11 cellular contexts compared by ENCODE assay signal in genomic region chr2:109174214-109174613, GRCh38. TPM values are rescaled to one million over a fixed set of nuclear protein-coding genes. Genes with fewer than 3 reads are reported as not detected.
DNase-seq lines count a peak whose midpoint lies in the region; ATAC-seq and TF ChIP-seq lines count a peak whose summit lies in the region.
"Had no signal": no experiment of that assay in that cellular context is flagged by ENCODE, and none has a peak within 500 bp of the region (broad histone marks: within the 10 kb centered on the region; RNA-seq: fewer than 3 reads in every experiment).

No MANE protein-coding gene starts in this region.

- no peak overlapping the region for H3K4me3 ChIP-seq in CD8-positive, alpha-beta T cell (ENCODE audit: low read depth, low read length)
- no peak overlapping the region for H3K4me3 ChIP-seq in Peyer's patch
- no peak overlapping the region for H3K4me3 ChIP-seq in gastroesophageal sphincter
- no peak overlapping the region for H3K4me3 ChIP-seq in sigmoid colon

- peak overlapping the region; percentile 70 for H3K27ac Mint-ChIP-seq in CD8-positive, alpha-beta T cell
- no peak overlapping the region for H3K27ac Mint-ChIP-seq in glutamatergic neuron (ENCODE audit: unreplicated experiment)
- H3K27ac Mint-ChIP-seq: activated naive CD4-positive, alpha-beta T cell treated with anti-CD3 and anti-CD28 coated beads, Interleukin-2, amount 50 U/mL, for 72 hours had no signal

- H3K36me3 ChIP-seq in CD8-positive, alpha-beta T cell (ENCODE audit: insufficient read depth, low read length) = no peaks in the 10 kb centered on the region
- H3K36me3 ChIP-seq in Peyer's patch = no peaks in the 10 kb centered on the region
- H3K36me3 ChIP-seq in gastroesophageal sphincter = no peaks in the 10 kb centered on the region
- H3K36me3 ChIP-seq in sigmoid colon = no peaks in the 10 kb centered on the region

- no peak for TF ChIP-seq CTCF in CD8-positive, alpha-beta T cell (IDR thresholded peaks at IDR 0.05)
- TF ChIP-seq CTCF in Peyer's patch (IDR thresholded peaks at IDR 0.05) (no peak), gastroesophageal sphincter (IDR thresholded peaks at IDR 0.05) (no peak), sigmoid colon (IDR thresholded peaks at IDR 0.05) (no peak), glutamatergic neuron (IDR thresholded peaks at IDR 0.05; ENCODE audit: partially characterized antibody, unreplicated experiment) (no peak)

- intact Hi-C loops in CD8-positive, alpha-beta T cell (cut with DNase I, micrococcal nuclease) = no loop called here
- intact Hi-C loops in sigmoid colon (cut with DNase I) = loop anchor here (5.0 to 10.0 kb wide), 3 partner anchors 338 to 521 kb away; partner anchors contain the start of genes SEPTIN10 and SOWAHC

- ATAC-seq in CD8-positive, alpha-beta T cell = peak; percentile 86
- ATAC-seq in gastroesophageal sphincter (no peak), HG03439 (IDR thresholded peaks at IDR 0.05; ENCODE audit: unreplicated experiment) (no peak)
- ATAC-seq: activated naive CD4-positive, alpha-beta T cell treated with anti-CD3 and anti-CD28 coated beads, Interleukin-2, amount 50 U/mL, for 72 hours had no signal

- POLR2A ChIA-PET in CD8-positive, alpha-beta T cell (lab: Charles Lee) = no interaction called here

- 82 to 100% methylated on average over 1 to 4 of the region's 4 CpGs for WGBS in gastroesophageal sphincter (ENCODE audit: low coverage in 1 of 2), 2 donors
- WGBS in sigmoid colon, 2 donors = 74 to 83% methylated on average over 4 of the region's 4 CpGs

- H3K36me3 Mint-ChIP-seq in CD8-positive, alpha-beta T cell = no peaks in the 10 kb centered on the region
- peaks cover 17% of the 10 kb centered on the region for H3K36me3 Mint-ChIP-seq in glutamatergic neuron (ENCODE audit: unreplicated experiment)

- H3K27me3 ChIP-seq in CD8-positive, alpha-beta T cell (ENCODE audit: insufficient read depth, low read length) = no peaks in the 10 kb centered on the region
- H3K27me3 ChIP-seq in Peyer's patch = no peaks in the 10 kb centered on the region
- H3K27me3 ChIP-seq in gastroesophageal sphincter = no peaks in the 10 kb centered on the region
- no peaks in the 10 kb centered on the region for H3K27me3 ChIP-seq in sigmoid colon

- peaks cover 3% of the 10 kb centered on the region for H3K27me3 Mint-ChIP-seq in CD8-positive, alpha-beta T cell (ENCODE audit: low read depth)
- peaks cover 2% of the 10 kb centered on the region for H3K27me3 Mint-ChIP-seq in glutamatergic neuron (ENCODE audit: unreplicated experiment)

- peaks cover 24% of the 10 kb centered on the region for H3K4me1 ChIP-seq in CD8-positive, alpha-beta T cell (ENCODE audit: insufficient read depth, low read length)
- H3K4me1 ChIP-seq in Peyer's patch (peaks cover 0 to 11% (median 0%) of the 10 kb centered on the region in 4 donors), gastroesophageal sphincter (peaks cover 19 to 64% (median 33%) of the 10 kb centered on the region in 3 donors), sigmoid colon (peaks cover 0 to 86% (median 69%) of the 10 kb centered on the region in 4 donors)

- no peaks in the 10 kb centered on the region for H3K9me3 ChIP-seq in CD8-positive, alpha-beta T cell (ENCODE audit: low read length)
- no peaks in the 10 kb centered on the region for H3K9me3 ChIP-seq in Peyer's patch
- H3K9me3 ChIP-seq in gastroesophageal sphincter = peaks cover 0 to 4% (median 0%) of the 10 kb centered on the region in 3 donors
- no peaks in the 10 kb centered on the region for H3K9me3 ChIP-seq in sigmoid colon

- peaks cover 6% of the 10 kb centered on the region for H3K9me3 Mint-ChIP-seq in CD8-positive, alpha-beta T cell
- peaks cover 3% of the 10 kb centered on the region for H3K9me3 Mint-ChIP-seq in glutamatergic neuron (ENCODE audit: unreplicated experiment)

- H3K4me3 Mint-ChIP-seq in CD8-positive, alpha-beta T cell = peak overlapping the region; percentile 6
- no peak overlapping the region for H3K4me3 Mint-ChIP-seq in glutamatergic neuron (ENCODE audit: unreplicated experiment)

- H3K4me1 Mint-ChIP-seq in CD8-positive, alpha-beta T cell (ENCODE audit: low read depth) = peaks cover 57% of the 10 kb centered on the region
- peaks cover 23% of the 10 kb centered on the region for H3K4me1 Mint-ChIP-seq in glutamatergic neuron (ENCODE audit: low read depth, unreplicated experiment)

- CTCF ChIA-PET in CD8-positive, alpha-beta T cell (lab: Charles Lee) = no interaction called here

- TF ChIP-seq EP300 in gastroesophageal sphincter (IDR thresholded peaks at IDR 0.05) (no peak), sigmoid colon (IDR thresholded peaks at IDR 0.05) (no peak)

- TF ChIP-seq POLR2A in Peyer's patch (IDR thresholded peaks at IDR 0.05) = no peak
- no peak for TF ChIP-seq POLR2A in gastroesophageal sphincter (IDR thresholded peaks at IDR 0.05)
- TF ChIP-seq POLR2A in sigmoid colon (IDR thresholded peaks at IDR 0.05) = no peak

- DNase-seq in CD8-positive, alpha-beta T cell = peak in 3 of 7 experiments; percentile 9 to 50 (median 19)
- DNase-seq in Peyer's patch = no peak
- DNase-seq in sigmoid colon = no peak
- no peak for DNase-seq in anterior cingulate cortex (lab: John Stamatoyannopoulos, UW)
- DNase-seq in NCI-H2171 treated with DMSO at 0.1 percent for 48 hours (lab: John Stamatoyannopoulos, UW) = no peak
- no peak for DNase-seq in glutamatergic neuron
- DNase-seq: Calu3, kidney glomerular epithelial cell had no signal

- no peak overlapping the region for H3K27ac ChIP-seq in CD8-positive, alpha-beta T cell (ENCODE audit: low read depth, low read length)
- H3K27ac ChIP-seq in Peyer's patch (peak overlapping the region in 3 of 4 donors; percentile 55 to 85 (median 80)), gastroesophageal sphincter (peak overlapping the region; percentile 78 to 85 (median 81)), sigmoid colon (peak overlapping the region; percentile 83 to 92 (median 89))

RNA-seq across cellular contexts. Expression of gene SH3RF3, which starts 45.2 kb away (rescaled TPM):
- total RNA-seq in CD8-positive, alpha-beta T cell = 1 to 10 TPM; 6.3 to 6.4 TPM
- total RNA-seq in Peyer's patch = 1 to 10 TPM; 1.1 to 5.0 (median 3.3) TPM
- 10 to 100 TPM; 10.1 to 15.8 (median 13.2) TPM for total RNA-seq in gastroesophageal sphincter
- total RNA-seq in sigmoid colon = 10 to 100 TPM in 1 of 4 donors, 1 to 10 TPM in 3; 1.6 to 10.0 (median 7.6) TPM
- 1 to 10 TPM in 2 of 3 donors, under 1 TPM in 1; 0.69 to 3.4 (median 1.2) TPM for polyA plus RNA-seq in sigmoid colon
- total RNA-seq in glutamatergic neuron (ENCODE audit: unreplicated experiment) = 1.7 TPM
